8 cellular contexts compared by ENCODE assay signal in genomic region chr16:28309811-28310311, GRCh38. TPM values are rescaled to one million over a fixed set of nuclear protein-coding genes. Genes with fewer than 3 reads are reported as not detected.
DNase-seq lines count a peak whose midpoint lies in the region; ATAC-seq and TF ChIP-seq lines count a peak whose summit lies in the region.
"Had no signal": no experiment of that assay in that cellular context is flagged by ENCODE, and none has a peak within 500 bp of the region (broad histone marks: within the 10 kb centered on the region; RNA-seq: fewer than 3 reads in every experiment).

No MANE protein-coding gene starts in this region.

- H3K79me2 ChIP-seq in GM23338 (replicated peaks; ENCODE audit: insufficient read depth): peaks cover 43% of the 10 kb centered on the region

- no peak for TF ChIP-seq CTCF in GM23338 (conservative IDR thresholded peaks at IDR 0.05; ENCODE audit: low read depth in 2 of 2)

- DNase-seq in T-helper 17 cell (peak; percentile 43 to 64 (median 63)), LoVo (ENCODE audit: low spot score) (no peak), GM23338 (ENCODE audit: low spot score) (no peak), H7 (no peak)
- DNase-seq in activated T-cell treated with anti-CD3 and anti-CD28 coated beads, Interleukin-2, amount 50 U/mL, for 48 hours: peak; percentile 89 to 92
- peak; percentile 62 to 91 (median 88) for DNase-seq in naive thymus-derived CD4-positive, alpha-beta T cell
- DNase-seq in stimulated activated naive CD4-positive, alpha-beta T cell (lab: John Stamatoyannopoulos, UW): peak; percentile 67 to 88 (median 78)
- DNase-seq: NCI-H2081 had no signal

- peaks cover 8% of the 10 kb centered on the region for H3K36me3 Mint-ChIP-seq in T-helper 17 cell (ENCODE audit: low read depth)
- peaks cover 0 to 21% (median 11%) of the 10 kb centered on the region in 5 donors for H3K36me3 Mint-ChIP-seq in naive thymus-derived CD4-positive, alpha-beta T cell
- peaks cover 43% of the 10 kb centered on the region for H3K36me3 Mint-ChIP-seq in GM23338 (ENCODE audit: low read depth)

- peak overlapping the region; percentile 86 for H3K4me3 Mint-ChIP-seq in T-helper 17 cell
- peak overlapping the region; percentile 66 to 87 (median 76) for H3K4me3 Mint-ChIP-seq in naive thymus-derived CD4-positive, alpha-beta T cell
- H3K4me3 Mint-ChIP-seq in GM23338: no peak overlapping the region

- peaks cover 0 to 1% (median 0%) of the 10 kb centered on the region in 11 donors for H3K9me3 Mint-ChIP-seq in naive thymus-derived CD4-positive, alpha-beta T cell
- H3K9me3 Mint-ChIP-seq in GM23338: no peaks in the 10 kb centered on the region; the same call in 2 of the 3 replicates

- POLR2A ChIA-PET in naive thymus-derived CD4-positive, alpha-beta T cell (lab: Charles Lee): interaction anchor here (0.6 to 11.7 kb wide), 11 partner anchors 11 to 802 kb away, joined by 3 to 205 read pairs (median 4); partner anchors contain the start of genes APOBR and SBK1

- H3K36me3 ChIP-seq in naive thymus-derived CD4-positive, alpha-beta T cell (ENCODE audit: control insufficient read depth in 2 of 3, insufficient read depth in 3 of 3, low read length in 3 of 3): peaks cover 0 to 6% (median 0%) of the 10 kb centered on the region in 3 experiments
- no peaks in the 10 kb centered on the region for H3K36me3 ChIP-seq in GM23338 (ENCODE audit: insufficient read depth)
- H3K36me3 ChIP-seq in H7 (replicated peaks; ENCODE audit: control insufficient read depth, insufficient read depth, low read length): peaks cover 2% of the 10 kb centered on the region

- no peaks in the 10 kb centered on the region for H3K27me3 Mint-ChIP-seq in T-helper 17 cell
- H3K27me3 Mint-ChIP-seq in naive thymus-derived CD4-positive, alpha-beta T cell: no peaks in the 10 kb centered on the region
- peaks cover 7% of the 10 kb centered on the region for H3K27me3 Mint-ChIP-seq in GM23338 (ENCODE audit: insufficient read depth, low read depth, poor library complexity)

- ATAC-seq in T-helper 17 cell (peak; percentile 89), GM23338 (no peak)
- peak; percentile 94 for ATAC-seq in naive thymus-derived CD4-positive, alpha-beta T cell

- no peaks in the 10 kb centered on the region for H3K9me2 ChIP-seq in GM23338 (ENCODE audit: insufficient read depth)

- peaks cover 44 to 49% of the 10 kb centered on the region in 2 donors for H3K4me1 ChIP-seq in naive thymus-derived CD4-positive, alpha-beta T cell (ENCODE audit: control insufficient read depth in 2 of 2, insufficient read depth in 2 of 2, low read length in 2 of 2)
- no peaks in the 10 kb centered on the region for H3K4me1 ChIP-seq in GM23338 (ENCODE audit: insufficient read depth)

- H3K27ac Mint-ChIP-seq in T-helper 17 cell: peak overlapping the region; percentile 96
- H3K27ac Mint-ChIP-seq in naive thymus-derived CD4-positive, alpha-beta T cell: peak overlapping the region; percentile 81 to 99 (median 97)
- no peak overlapping the region for H3K27ac Mint-ChIP-seq in GM23338

- H4K20me1 ChIP-seq in GM23338 (replicated peaks; ENCODE audit: insufficient read depth): peaks cover 8% of the 10 kb centered on the region; the same call in 1 of the 2 replicates

- peak overlapping the region; percentile 59 for H3K4me3 ChIP-seq in naive thymus-derived CD4-positive, alpha-beta T cell (ENCODE audit: low read length)
- no peak overlapping the region for H3K4me3 ChIP-seq in GM23338
- no peak overlapping the region for H3K4me3 ChIP-seq in H7 (ENCODE audit: insufficient read depth, low read depth, low read length)

- no peaks in the 10 kb centered on the region for H3K9me3 ChIP-seq in T-helper 17 cell (ENCODE audit: control insufficient read depth, low read length, poor library complexity, severe bottlenecking)
- no peaks in the 10 kb centered on the region for H3K9me3 ChIP-seq in naive thymus-derived CD4-positive, alpha-beta T cell (ENCODE audit: control insufficient read depth in 2 of 3, low read length in 3 of 3)

- peaks cover 49% of the 10 kb centered on the region for H3K4me1 Mint-ChIP-seq in T-helper 17 cell
- H3K4me1 Mint-ChIP-seq in naive thymus-derived CD4-positive, alpha-beta T cell: peaks cover 29 to 91% (median 73%) of the 10 kb centered on the region in 7 donors
- no peaks in the 10 kb centered on the region; the same call in 2 of the 3 replicates for H3K4me1 Mint-ChIP-seq in GM23338

- H2AFZ ChIP-seq in GM23338: no peak overlapping the region

- H3F3A ChIP-seq in GM23338 (replicated peaks; ENCODE audit: low read depth): no peaks in the 10 kb centered on the region

- no peak overlapping the region for H3K4me2 ChIP-seq in GM23338

- intact Hi-C loops in naive thymus-derived CD4-positive, alpha-beta T cell (cut with micrococcal nuclease): loop anchor here in 1 of 2 donors (1.0 to 5.0 kb wide), 3 partner anchors 18 to 98 kb away; partner anchors contain the start of genes SBK1 and XPO6

- CTCF ChIA-PET in naive thymus-derived CD4-positive, alpha-beta T cell (lab: Charles Lee): interaction anchor here (0.5 to 7.0 kb wide), 8 partner anchors 9 to 90 kb away, joined by 4 to 74 read pairs (median 5); partner anchors contain the start of gene SBK1

- H3K27ac ChIP-seq in naive thymus-derived CD4-positive, alpha-beta T cell (ENCODE audit: low read depth, low read length): peak overlapping the region; percentile 77
- H3K27ac ChIP-seq in GM23338 (ENCODE audit: low read depth): no peak overlapping the region

- H3K27me3 ChIP-seq in naive thymus-derived CD4-positive, alpha-beta T cell (ENCODE audit: control insufficient read depth in 2 of 2, insufficient read depth in 2 of 2, low read length in 2 of 2): no peaks in the 10 kb centered on the region
- H3K27me3 ChIP-seq in GM23338 (ENCODE audit: insufficient read depth): no peaks in the 10 kb centered on the region
- no peaks in the 10 kb centered on the region for H3K27me3 ChIP-seq in H7 (ENCODE audit: control insufficient read depth, insufficient read depth, low read length)

TF ChIP-seq in GM23338, 12 proteins besides CTCF, POLR2A, EP300 and RAD21 (continues in another document):
- TF ChIP-seq ZNF331 (CRISPR knock-in tag; IDR thresholded peaks at IDR 0.05; ENCODE audit: low read depth) (no peak), ETS1 (IDR thresholded peaks at IDR 0.05) (no peak), EZH2phosphoT487 (IDR thresholded peaks at IDR 0.05; ENCODE audit: unreplicated experiment) (no peak)

RNA-seq across cellular contexts. Expression of gene SBK1, which starts 17.5 kb away (rescaled TPM):
- 10 to 100 TPM; 14.7 to 17.7 TPM for total RNA-seq in T-helper 17 cell
- 10 to 100 TPM in 4 of 5 experiments, 1 to 10 TPM in 1; 6.0 to 19.9 (median 17.9) TPM for total RNA-seq in naive thymus-derived CD4-positive, alpha-beta T cell
- 10 to 100 TPM in 1 of 2 donors, 1 to 10 TPM in 1; 4.2 to 10.0 TPM for polyA plus RNA-seq in naive thymus-derived CD4-positive, alpha-beta T cell
- total RNA-seq in GM23338 (2014; rRNA removed; shearing (Covaris generic)): 59.8 and 68.1 TPM in 2 replicates
- polyA plus RNA-seq in GM23338 (2016; fragmentation: Nextera tagmentation; extraction: Ambion mirVana): 23.9 and 25.5 TPM in 2 replicates
- 23.6 and 26.0 TPM in 2 replicates for total RNA-seq in H7 (2014; rRNA removed; shearing (Covaris generic))

RNA-seq across cellular contexts. Expression of gene NPIPB6, which starts 53.4 kb away (rescaled TPM):
- 1 to 10 TPM; 3.2 to 5.9 TPM for total RNA-seq in T-helper 17 cell
- total RNA-seq in naive thymus-derived CD4-positive, alpha-beta T cell: 1 to 10 TPM; 2.5 to 7.3 (median 5.6) TPM
- polyA plus RNA-seq in naive thymus-derived CD4-positive, alpha-beta T cell: not detected
- 1.5 TPM in 1 of 2 replicates, not detected in the other for total RNA-seq in GM23338 (2014; rRNA removed; shearing (Covaris generic))
- 1.8 and 3.0 TPM in 2 replicates for polyA plus RNA-seq in GM23338 (2016; fragmentation: Nextera tagmentation; extraction: Ambion mirVana)
- 0.59 and 0.81 TPM in 2 replicates for total RNA-seq in H7 (2014; rRNA removed; shearing (Covaris generic))

Comparison
In these comparisons a context has a peak if more than half of its experiments do, and no peak if none do; other contexts are left out.
1. DNase-seq: peak in T-helper 17 cell (3 of 3), activated T-cell treated with anti-CD3 and anti-CD28 coated beads, Interleukin-2, amount 50 U/mL, for 48 hours (2 of 2), naive thymus-derived CD4-positive, alpha-beta T cell (9 of 9) and stimulated activated naive CD4-positive, alpha-beta T cell (6 of 6); none in LoVo (single experiment), GM23338 (single experiment) and H7 (single experiment).